Comparison of ENCODE assay signal across 8 cellular contexts in genomic region chr6:37353761-37354525, GRCh38. TPM values are rescaled to one million over a fixed set of nuclear protein-coding genes. Genes with fewer than 3 reads are reported as not detected.
DNase-seq lines count a peak whose midpoint lies in the region; ATAC-seq and TF ChIP-seq lines count a peak whose summit lies in the region.

Gene RNF8, plus strand, starts transcription at chr6:37353983. Its CDS starts 182 bp downstream, at chr6:37354165.

- peak within 1 kb of the TSS; percentile 80 for H3K27ac ChIP-seq in HUES64 (ENCODE audit: low read depth, low read length)

- H3K27me3 ChIP-seq in HUES64 (ENCODE audit: insufficient read depth, low read length) = no peaks in the 10 kb centered on the region
- no peaks in the 10 kb centered on the region for H3K27me3 ChIP-seq in mononuclear cell (ENCODE audit: insufficient read depth, low read length)

- H3K4me1 ChIP-seq in HUES64 (ENCODE audit: insufficient read depth, low read length) (peaks cover 15% of the 10 kb centered on the region), mononuclear cell (ENCODE audit: insufficient read depth, low read length) (peaks cover 17% of the 10 kb centered on the region)

- WGBS in HUES64 = under 1% methylated on average over 54 of the region's 54 CpGs

- peak; percentile 91 for ATAC-seq in GM21423 (IDR thresholded peaks at IDR 0.05; ENCODE audit: unreplicated experiment)

- no peak for TF ChIP-seq CTCF in epithelial cell of esophagus (IDR thresholded peaks at IDR 0.05; ENCODE audit: insufficient read depth, low read depth, low read length, missing control alignments)

- H3K4me3 ChIP-seq in HUES64 (ENCODE audit: low read length) (peak within 1 kb of the TSS; percentile 98), epithelial cell of esophagus (ENCODE audit: low read length) (peak within 1 kb of the TSS; percentile 89), mononuclear cell (ENCODE audit: low read length) (peak within 1 kb of the TSS; percentile 89)

- H3K36me3 ChIP-seq in HUES64 (ENCODE audit: insufficient read depth, low read length) = no peaks in the 10 kb centered on the region

- H3K9me3 ChIP-seq in HUES64 (ENCODE audit: insufficient read depth, low read depth, low read length) (no peaks in the 10 kb centered on the region), mononuclear cell (ENCODE audit: low read depth, low read length) (no peaks in the 10 kb centered on the region)

- DNase-seq in D341Med (ENCODE audit: low spot score) (peak; percentile 99), OCI-M1 (lab: John Stamatoyannopoulos, UW) (peak; percentile 94), activated T-cell treated with anti-CD3 and anti-CD28 coated beads for 24 hours (ENCODE audit: low read depth) (peak; percentile 87), epithelial cell of esophagus (ENCODE audit: low read depth) (peak; percentile 90)
- DNase-seq in stimulated activated CD8-positive, alpha-beta memory T cell treated with anti-CD3 and anti-CD28 coated beads, Interleukin-2, amount 100 ng/mL, for 48 hours (ENCODE audit: low read depth in 2 of 2) = peak; percentile 91

- peak within 1 kb of the TSS; percentile 84 for H3K9ac ChIP-seq in HUES64 (ENCODE audit: low read depth, low read length)

RNA-seq across cellular contexts. Expression of gene RNF8, which starts in this region (rescaled TPM):
- 29.1 TPM for polyA plus RNA-seq in HUES64 (2013, experiment 1 of 2)
- 28.0 TPM for polyA plus RNA-seq in HUES64 (2013, experiment 2 of 2)
- 8.8 TPM for total RNA-seq in mononuclear cell

Comparison
In these comparisons a context has a peak if more than half of its experiments do, and no peak if none do; other contexts are left out.
1. Peak in every context shown above with its lines: DNase-seq, ATAC-seq, H3K4me3 ChIP-seq and H3K27ac ChIP-seq.